1 cellular context compared by ENCODE assay signal in genomic region chrX:74291964-74292891, GRCh38.
TF ChIP-seq lines count a peak whose summit lies in the region.

No MANE protein-coding gene starts in this region.

TF ChIP-seq in HepG2, 621 proteins besides CTCF, POLR2A, EP300 and RAD21 (continued from another document and continues in another):
- no peak for TF ChIP-seq SRSF9 (IDR thresholded peaks at IDR 0.05; ENCODE audit: borderline replicate concordance, insufficient read depth, low read depth, low read length, poor library complexity, severe bottlenecking)
- TF ChIP-seq GABPB1 (CRISPR knock-in tag; IDR thresholded peaks at IDR 0.05): 0 out of 2 replicates have a peak, but pooled peaks have one; percentile 27
- no peak for TF ChIP-seq PBX3 (CRISPR knock-in tag; IDR thresholded peaks at IDR 0.05; ENCODE audit: borderline replicate concordance)
- no peak for TF ChIP-seq ZNF616 (CRISPR knock-in tag; IDR thresholded peaks at IDR 0.05; ENCODE audit: low read depth)
- TF ChIP-seq ZNF251 (CRISPR knock-in tag; IDR thresholded peaks at IDR 0.05): no peak
- peak; percentile 19; the same call in 1 of the 2 replicates for TF ChIP-seq FOXJ3 (CRISPR knock-in tag; IDR thresholded peaks at IDR 0.05; ENCODE audit: borderline replicate concordance)
- TF ChIP-seq ZNF503 (CRISPR knock-in tag; IDR thresholded peaks at IDR 0.05): no peak
- no peak for TF ChIP-seq MTERF4 (CRISPR knock-in tag; IDR thresholded peaks at IDR 0.05)
- TF ChIP-seq MIXL1 (CRISPR knock-in tag; IDR thresholded peaks at IDR 0.05): 0 out of 2 replicates have a peak, but pooled peaks have one; percentile 23
- TF ChIP-seq ZNF678 (CRISPR knock-in tag; IDR thresholded peaks at IDR 0.05): no peak
- no peak; the same call in 1 of the 2 replicates for TF ChIP-seq ZHX1 (CRISPR knock-in tag; IDR thresholded peaks at IDR 0.05; ENCODE audit: low read depth)
- TF ChIP-seq NFIB (CRISPR knock-in tag; IDR thresholded peaks at IDR 0.05; ENCODE audit: borderline replicate concordance): no peak
- TF ChIP-seq AHDC1 (CRISPR knock-in tag; IDR thresholded peaks at IDR 0.05; ENCODE audit: borderline replicate concordance): no peak
- TF ChIP-seq ZFX (CRISPR knock-in tag; IDR thresholded peaks at IDR 0.05; ENCODE audit: low read depth): peak; percentile 55; the same call in 1 of the 2 replicates
- no peak for TF ChIP-seq ZNF614 (CRISPR knock-in tag; IDR thresholded peaks at IDR 0.05; ENCODE audit: borderline replicate concordance)
- no peak for TF ChIP-seq DPF2 (CRISPR knock-in tag; IDR thresholded peaks at IDR 0.05; ENCODE audit: borderline replicate concordance, low read depth)
- TF ChIP-seq HES4 (CRISPR knock-in tag; IDR thresholded peaks at IDR 0.05; ENCODE audit: borderline replicate concordance): no peak
- no peak for TF ChIP-seq SIX4 (CRISPR knock-in tag; IDR thresholded peaks at IDR 0.05)
- no peak for TF ChIP-seq PRPF4 (IDR thresholded peaks at IDR 0.05; ENCODE audit: low read depth, low read length, poor library complexity, severe bottlenecking)
- TF ChIP-seq ZMYM4 (CRISPR knock-in tag; IDR thresholded peaks at IDR 0.05): peak; percentile 62; the same call in 1 of the 2 replicates
- no peak for TF ChIP-seq ATF2 (CRISPR knock-in tag; IDR thresholded peaks at IDR 0.05)
- TF ChIP-seq ZFP90 (CRISPR knock-in tag; IDR thresholded peaks at IDR 0.05; ENCODE audit: borderline replicate concordance): no peak
- no peak for TF ChIP-seq ZNF143 (CRISPR knock-in tag; IDR thresholded peaks at IDR 0.05)
- no peak for TF ChIP-seq ZNF652 (CRISPR knock-in tag; IDR thresholded peaks at IDR 0.05; ENCODE audit: borderline replicate concordance, low read depth)
- peak; percentile 22; the same call in 1 of the 2 replicates for TF ChIP-seq GATAD1 (CRISPR knock-in tag; IDR thresholded peaks at IDR 0.05)
- TF ChIP-seq ZNF510 (CRISPR knock-in tag; IDR thresholded peaks at IDR 0.05; ENCODE audit: low read depth): no peak
- no peak for TF ChIP-seq SMYD3 (CRISPR knock-in tag; IDR thresholded peaks at IDR 0.05)
- no peak for TF ChIP-seq FOXK1 (CRISPR knock-in tag; IDR thresholded peaks at IDR 0.05; ENCODE audit: borderline replicate concordance, low read depth)
- TF ChIP-seq GZF1 (CRISPR knock-in tag; IDR thresholded peaks at IDR 0.05): 0 out of 2 replicates have a peak, but pooled peaks have one; percentile 62
- TF ChIP-seq RFX1 (IDR thresholded peaks at IDR 0.05): no peak
- TF ChIP-seq KDM2A (CRISPR knock-in tag; IDR thresholded peaks at IDR 0.05; ENCODE audit: borderline replicate concordance, low read depth): peak; percentile 28; the same call in 1 of the 2 replicates
- TF ChIP-seq RXRA (CRISPR knock-in tag; IDR thresholded peaks at IDR 0.05): no peak
- no peak for TF ChIP-seq TCF7L2 (IDR thresholded peaks at IDR 0.05; ENCODE audit: low read depth, low read length)
- no peak for TF ChIP-seq TCF7 (IDR thresholded peaks at IDR 0.05; ENCODE audit: low read depth)
- no peak for TF ChIP-seq PCBP1 (IDR thresholded peaks at IDR 0.05; ENCODE audit: borderline replicate concordance, low read depth, low read length)
- no peak for TF ChIP-seq ZNF644 (CRISPR knock-in tag; IDR thresholded peaks at IDR 0.05; ENCODE audit: low read depth)
- peak; percentile 20; the same call in 1 of the 2 replicates for TF ChIP-seq ZGPAT (CRISPR knock-in tag; IDR thresholded peaks at IDR 0.05)
- TF ChIP-seq HBP1 (CRISPR knock-in tag; IDR thresholded peaks at IDR 0.05; ENCODE audit: low read depth): no peak
- TF ChIP-seq PLRG1 (conservative IDR thresholded peaks at IDR 0.05): no peak
